ENCODE assay signal across 1 cellular context in genomic region chr5:43008369-43009158, GRCh38.
TF ChIP-seq lines count a peak whose summit lies in the region.

No MANE protein-coding gene starts in this region.

TF ChIP-seq in K562, 482 proteins besides CTCF, POLR2A, EP300 and RAD21 (continued from another document and continues in another):
- TF ChIP-seq PRDM10 (IDR thresholded peaks at IDR 0.05; ENCODE audit: partially characterized antibody): peak; percentile 33
- peak; percentile 38; the same call in 1 of the 2 replicates for TF ChIP-seq PHF8 (IDR thresholded peaks at IDR 0.05; ENCODE audit: borderline replicate concordance, low read length)
- TF ChIP-seq ZNF431 (CRISPR knock-in tag; IDR thresholded peaks at IDR 0.05): no peak
- no peak for TF ChIP-seq DIDO1 (tag; IDR thresholded peaks at IDR 0.05; ENCODE audit: low read depth)
- TF ChIP-seq HNRNPK (IDR thresholded peaks at IDR 0.05; ENCODE audit: low read depth, low read length, poor library complexity, severe bottlenecking): no peak
- TF ChIP-seq ZNF75A (CRISPR knock-in tag; IDR thresholded peaks at IDR 0.05): no peak
- TF ChIP-seq ZFPM2 (CRISPR knock-in tag; IDR thresholded peaks at IDR 0.05): no peak
- no peak; the same call in 1 of the 2 replicates for TF ChIP-seq OTX1 (CRISPR knock-in tag; IDR thresholded peaks at IDR 0.05)
- TF ChIP-seq BDP1 (IDR thresholded peaks at IDR 0.05; ENCODE audit: insufficient read depth, insufficient read length): no peak
- TF ChIP-seq, protein P1, sequence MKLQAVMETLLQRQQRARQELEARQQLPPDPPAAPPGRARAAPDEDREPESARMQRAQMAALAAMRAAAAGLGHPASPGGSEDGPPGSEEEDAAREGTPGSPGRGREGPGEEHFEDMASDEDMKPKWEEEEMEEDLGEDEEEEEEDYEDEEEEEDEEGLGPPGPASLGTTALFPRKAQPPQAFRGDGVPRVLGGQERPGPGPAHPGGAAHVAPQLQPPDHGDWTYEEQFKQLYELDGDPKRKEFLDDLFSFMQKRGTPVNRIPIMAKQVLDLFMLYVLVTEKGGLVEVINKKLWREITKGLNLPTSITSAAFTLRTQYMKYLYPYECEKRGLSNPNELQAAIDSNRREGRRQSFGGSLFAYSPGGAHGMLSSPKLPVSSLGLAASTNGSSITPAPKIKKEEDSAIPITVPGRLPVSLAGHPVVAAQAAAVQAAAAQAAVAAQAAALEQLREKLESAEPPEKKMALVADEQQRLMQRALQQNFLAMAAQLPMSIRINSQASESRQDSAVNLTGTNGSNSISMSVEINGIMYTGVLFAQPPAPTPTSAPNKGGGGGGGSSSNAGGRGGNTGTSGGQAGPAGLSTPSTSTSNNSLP (IDR thresholded peaks at IDR 0.05; ENCODE audit: borderline replicate concordance, low read depth, low read length): 0 out of 2 replicates have a peak, but pooled peaks have one; percentile 19
- TF ChIP-seq E2F6 (IDR thresholded peaks at IDR 0.05; ENCODE audit: borderline replicate concordance in 1 of 2, extremely low read depth in 1 of 2, insufficient read depth in 1 of 2, insufficient read length in 1 of 2, low read depth in 1 of 2, low read length in 1 of 2, poor library complexity in 1 of 2, severe bottlenecking in 1 of 2): peak; percentile 67 to 75
- TF ChIP-seq, protein P2, sequence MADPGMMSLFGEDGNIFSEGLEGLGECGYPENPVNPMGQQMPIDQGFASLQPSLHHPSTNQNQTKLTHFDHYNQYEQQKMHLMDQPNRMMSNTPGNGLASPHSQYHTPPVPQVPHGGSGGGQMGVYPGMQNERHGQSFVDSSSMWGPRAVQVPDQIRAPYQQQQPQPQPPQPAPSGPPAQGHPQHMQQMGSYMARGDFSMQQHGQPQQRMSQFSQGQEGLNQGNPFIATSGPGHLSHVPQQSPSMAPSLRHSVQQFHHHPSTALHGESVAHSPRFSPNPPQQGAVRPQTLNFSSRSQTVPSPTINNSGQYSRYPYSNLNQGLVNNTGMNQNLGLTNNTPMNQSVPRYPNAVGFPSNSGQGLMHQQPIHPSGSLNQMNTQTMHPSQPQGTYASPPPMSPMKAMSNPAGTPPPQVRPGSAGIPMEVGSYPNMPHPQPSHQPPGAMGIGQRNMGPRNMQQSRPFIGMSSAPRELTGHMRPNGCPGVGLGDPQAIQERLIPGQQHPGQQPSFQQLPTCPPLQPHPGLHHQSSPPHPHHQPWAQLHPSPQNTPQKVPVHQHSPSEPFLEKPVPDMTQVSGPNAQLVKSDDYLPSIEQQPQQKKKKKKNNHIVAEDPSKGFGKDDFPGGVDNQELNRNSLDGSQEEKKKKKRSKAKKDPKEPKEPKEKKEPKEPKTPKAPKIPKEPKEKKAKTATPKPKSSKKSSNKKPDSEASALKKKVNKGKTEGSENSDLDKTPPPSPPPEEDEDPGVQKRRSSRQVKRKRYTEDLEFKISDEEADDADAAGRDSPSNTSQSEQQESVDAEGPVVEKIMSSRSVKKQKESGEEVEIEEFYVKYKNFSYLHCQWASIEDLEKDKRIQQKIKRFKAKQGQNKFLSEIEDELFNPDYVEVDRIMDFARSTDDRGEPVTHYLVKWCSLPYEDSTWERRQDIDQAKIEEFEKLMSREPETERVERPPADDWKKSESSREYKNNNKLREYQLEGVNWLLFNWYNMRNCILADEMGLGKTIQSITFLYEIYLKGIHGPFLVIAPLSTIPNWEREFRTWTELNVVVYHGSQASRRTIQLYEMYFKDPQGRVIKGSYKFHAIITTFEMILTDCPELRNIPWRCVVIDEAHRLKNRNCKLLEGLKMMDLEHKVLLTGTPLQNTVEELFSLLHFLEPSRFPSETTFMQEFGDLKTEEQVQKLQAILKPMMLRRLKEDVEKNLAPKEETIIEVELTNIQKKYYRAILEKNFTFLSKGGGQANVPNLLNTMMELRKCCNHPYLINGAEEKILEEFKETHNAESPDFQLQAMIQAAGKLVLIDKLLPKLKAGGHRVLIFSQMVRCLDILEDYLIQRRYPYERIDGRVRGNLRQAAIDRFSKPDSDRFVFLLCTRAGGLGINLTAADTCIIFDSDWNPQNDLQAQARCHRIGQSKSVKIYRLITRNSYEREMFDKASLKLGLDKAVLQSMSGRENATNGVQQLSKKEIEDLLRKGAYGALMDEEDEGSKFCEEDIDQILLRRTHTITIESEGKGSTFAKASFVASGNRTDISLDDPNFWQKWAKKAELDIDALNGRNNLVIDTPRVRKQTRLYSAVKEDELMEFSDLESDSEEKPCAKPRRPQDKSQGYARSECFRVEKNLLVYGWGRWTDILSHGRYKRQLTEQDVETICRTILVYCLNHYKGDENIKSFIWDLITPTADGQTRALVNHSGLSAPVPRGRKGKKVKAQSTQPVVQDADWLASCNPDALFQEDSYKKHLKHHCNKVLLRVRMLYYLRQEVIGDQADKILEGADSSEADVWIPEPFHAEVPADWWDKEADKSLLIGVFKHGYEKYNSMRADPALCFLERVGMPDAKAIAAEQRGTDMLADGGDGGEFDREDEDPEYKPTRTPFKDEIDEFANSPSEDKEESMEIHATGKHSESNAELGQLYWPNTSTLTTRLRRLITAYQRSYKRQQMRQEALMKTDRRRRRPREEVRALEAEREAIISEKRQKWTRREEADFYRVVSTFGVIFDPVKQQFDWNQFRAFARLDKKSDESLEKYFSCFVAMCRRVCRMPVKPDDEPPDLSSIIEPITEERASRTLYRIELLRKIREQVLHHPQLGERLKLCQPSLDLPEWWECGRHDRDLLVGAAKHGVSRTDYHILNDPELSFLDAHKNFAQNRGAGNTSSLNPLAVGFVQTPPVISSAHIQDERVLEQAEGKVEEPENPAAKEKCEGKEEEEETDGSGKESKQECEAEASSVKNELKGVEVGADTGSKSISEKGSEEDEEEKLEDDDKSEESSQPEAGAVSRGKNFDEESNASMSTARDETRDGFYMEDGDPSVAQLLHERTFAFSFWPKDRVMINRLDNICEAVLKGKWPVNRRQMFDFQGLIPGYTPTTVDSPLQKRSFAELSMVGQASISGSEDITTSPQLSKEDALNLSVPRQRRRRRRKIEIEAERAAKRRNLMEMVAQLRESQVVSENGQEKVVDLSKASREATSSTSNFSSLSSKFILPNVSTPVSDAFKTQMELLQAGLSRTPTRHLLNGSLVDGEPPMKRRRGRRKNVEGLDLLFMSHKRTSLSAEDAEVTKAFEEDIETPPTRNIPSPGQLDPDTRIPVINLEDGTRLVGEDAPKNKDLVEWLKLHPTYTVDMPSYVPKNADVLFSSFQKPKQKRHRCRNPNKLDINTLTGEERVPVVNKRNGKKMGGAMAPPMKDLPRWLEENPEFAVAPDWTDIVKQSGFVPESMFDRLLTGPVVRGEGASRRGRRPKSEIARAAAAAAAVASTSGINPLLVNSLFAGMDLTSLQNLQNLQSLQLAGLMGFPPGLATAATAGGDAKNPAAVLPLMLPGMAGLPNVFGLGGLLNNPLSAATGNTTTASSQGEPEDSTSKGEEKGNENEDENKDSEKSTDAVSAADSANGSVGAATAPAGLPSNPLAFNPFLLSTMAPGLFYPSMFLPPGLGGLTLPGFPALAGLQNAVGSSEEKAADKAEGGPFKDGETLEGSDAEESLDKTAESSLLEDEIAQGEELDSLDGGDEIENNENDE (IDR thresholded peaks at IDR 0.05; ENCODE audit: low read depth, low read length): no peak
- TF ChIP-seq TEAD1 (CRISPR knock-in tag; IDR thresholded peaks at IDR 0.05): peak in 1 of 2 experiments; percentile 86; a peak in 2 of 4 replicates
- TF ChIP-seq, protein P3, sequence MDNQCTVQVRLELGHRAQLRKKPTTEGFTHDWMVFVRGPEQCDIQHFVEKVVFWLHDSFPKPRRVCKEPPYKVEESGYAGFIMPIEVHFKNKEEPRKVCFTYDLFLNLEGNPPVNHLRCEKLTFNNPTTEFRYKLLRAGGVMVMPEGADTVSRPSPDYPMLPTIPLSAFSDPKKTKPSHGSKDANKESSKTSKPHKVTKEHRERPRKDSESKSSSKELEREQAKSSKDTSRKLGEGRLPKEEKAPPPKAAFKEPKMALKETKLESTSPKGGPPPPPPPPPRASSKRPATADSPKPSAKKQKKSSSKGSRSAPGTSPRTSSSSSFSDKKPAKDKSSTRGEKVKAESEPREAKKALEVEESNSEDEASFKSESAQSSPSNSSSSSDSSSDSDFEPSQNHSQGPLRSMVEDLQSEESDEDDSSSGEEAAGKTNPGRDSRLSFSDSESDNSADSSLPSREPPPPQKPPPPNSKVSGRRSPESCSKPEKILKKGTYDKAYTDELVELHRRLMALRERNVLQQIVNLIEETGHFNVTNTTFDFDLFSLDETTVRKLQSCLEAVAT (IDR thresholded peaks at IDR 0.05): peak; percentile 14 to 62; a peak in 2 of 4 replicates
- no peak for TF ChIP-seq ETS2 (tag; IDR thresholded peaks at IDR 0.05; ENCODE audit: borderline replicate concordance, poor library complexity, severe bottlenecking)
- TF ChIP-seq PHTF2 (CRISPR knock-in tag; IDR thresholded peaks at IDR 0.05): no peak
- no peak for TF ChIP-seq RFX1 (IDR thresholded peaks at IDR 0.05)
- TF ChIP-seq CHD4 (IDR thresholded peaks at IDR 0.05; ENCODE audit: insufficient read depth, insufficient replicate concordance, low read depth, low read length, poor library complexity, severe bottlenecking): peak; percentile 92
- TF ChIP-seq BMI1 (IDR thresholded peaks at IDR 0.05; ENCODE audit: low read length): no peak
- TF ChIP-seq HSF4 (CRISPR knock-in tag; IDR thresholded peaks at IDR 0.05; ENCODE audit: borderline replicate concordance): peak; percentile 44; the same call in 1 of the 2 replicates
- no peak for TF ChIP-seq KDM5B (IDR thresholded peaks at IDR 0.05; ENCODE audit: insufficient replicate concordance, low read depth, low read length)
- no peak for TF ChIP-seq ZNF184 (CRISPR knock-in tag; IDR thresholded peaks at IDR 0.05)
- no peak for TF ChIP-seq PATZ1 (CRISPR knock-in tag; IDR thresholded peaks at IDR 0.05; ENCODE audit: borderline replicate concordance)
- TF ChIP-seq ILF3 (IDR thresholded peaks at IDR 0.05; ENCODE audit: borderline replicate concordance): no peak
- TF ChIP-seq ZNF778 (CRISPR knock-in tag; IDR thresholded peaks at IDR 0.05): no peak
- TF ChIP-seq XRCC4 (IDR thresholded peaks at IDR 0.05; ENCODE audit: extremely low read depth, insufficient read depth, insufficient read length): no peak
- TF ChIP-seq MAFF (IDR thresholded peaks at IDR 0.05; ENCODE audit: low read length): peak; percentile 65
- TF ChIP-seq, protein P4, sequence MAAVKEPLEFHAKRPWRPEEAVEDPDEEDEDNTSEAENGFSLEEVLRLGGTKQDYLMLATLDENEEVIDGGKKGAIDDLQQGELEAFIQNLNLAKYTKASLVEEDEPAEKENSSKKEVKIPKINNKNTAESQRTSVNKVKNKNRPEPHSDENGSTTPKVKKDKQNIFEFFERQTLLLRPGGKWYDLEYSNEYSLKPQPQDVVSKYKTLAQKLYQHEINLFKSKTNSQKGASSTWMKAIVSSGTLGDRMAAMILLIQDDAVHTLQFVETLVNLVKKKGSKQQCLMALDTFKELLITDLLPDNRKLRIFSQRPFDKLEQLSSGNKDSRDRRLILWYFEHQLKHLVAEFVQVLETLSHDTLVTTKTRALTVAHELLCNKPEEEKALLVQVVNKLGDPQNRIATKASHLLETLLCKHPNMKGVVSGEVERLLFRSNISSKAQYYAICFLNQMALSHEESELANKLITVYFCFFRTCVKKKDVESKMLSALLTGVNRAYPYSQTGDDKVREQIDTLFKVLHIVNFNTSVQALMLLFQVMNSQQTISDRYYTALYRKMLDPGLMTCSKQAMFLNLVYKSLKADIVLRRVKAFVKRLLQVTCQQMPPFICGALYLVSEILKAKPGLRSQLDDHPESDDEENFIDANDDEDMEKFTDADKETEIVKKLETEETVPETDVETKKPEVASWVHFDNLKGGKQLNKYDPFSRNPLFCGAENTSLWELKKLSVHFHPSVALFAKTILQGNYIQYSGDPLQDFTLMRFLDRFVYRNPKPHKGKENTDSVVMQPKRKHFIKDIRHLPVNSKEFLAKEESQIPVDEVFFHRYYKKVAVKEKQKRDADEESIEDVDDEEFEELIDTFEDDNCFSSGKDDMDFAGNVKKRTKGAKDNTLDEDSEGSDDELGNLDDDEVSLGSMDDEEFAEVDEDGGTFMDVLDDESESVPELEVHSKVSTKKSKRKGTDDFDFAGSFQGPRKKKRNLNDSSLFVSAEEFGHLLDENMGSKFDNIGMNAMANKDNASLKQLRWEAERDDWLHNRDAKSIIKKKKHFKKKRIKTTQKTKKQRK (IDR thresholded peaks at IDR 0.05; ENCODE audit: borderline replicate concordance, low read depth, low read length): no peak
- no peak for TF ChIP-seq STAG1 (CRISPR knock-in tag; IDR thresholded peaks at IDR 0.05; ENCODE audit: borderline replicate concordance)
- peak; percentile 78 for TF ChIP-seq TAF9B (IDR thresholded peaks at IDR 0.05; ENCODE audit: partially characterized antibody)
